Comparison of ENCODE assay signal across 8 cellular contexts in genomic region chr17:40399185-40399584, GRCh38. TPM values are rescaled to one million over a fixed set of nuclear protein-coding genes. Genes with fewer than 3 reads are reported as not detected.
A peak's percentile ranks its signal among the peaks of the same experiment; 100 is the strongest.
DNase-seq lines count a peak whose midpoint lies in the region; ATAC-seq and TF ChIP-seq lines count a peak whose summit lies in the region.

No MANE protein-coding gene starts in this region.

- no peak overlapping the region for H3K27ac Mint-ChIP-seq in activated naive CD4-positive, alpha-beta T cell treated with anti-CD3 and anti-CD28 coated beads, Interleukin-2, amount 50 U/mL, for 72 hours

- TF ChIP-seq POLR2A in testis (IDR thresholded peaks at IDR 0.05), result no peak

- H3K9me3 Mint-ChIP-seq in activated naive CD4-positive, alpha-beta T cell treated with anti-CD3 and anti-CD28 coated beads, Interleukin-2, amount 50 U/mL, for 72 hours, result no peaks in the 10 kb centered on the region

- intact Hi-C loops in ascending aorta (cut with DNase I) (loop anchor here (1.0 to 5.0 kb wide), 3 partner anchors 38 to 134 kb away; no protein-coding TSS in a partner anchor), testis (cut with DNase I; ENCODE audit: low total_unique reads) (no loop called here)

- H3K27me3 ChIP-seq in ascending aorta, result no peaks in the 10 kb centered on the region
- H3K27me3 ChIP-seq in testis, result no peaks in the 10 kb centered on the region

- H3K36me3 ChIP-seq in ascending aorta (no peaks in the 10 kb centered on the region), testis (ENCODE audit: low read depth, missing control alignments) (no peaks in the 10 kb centered on the region)

- DNase-seq in activated naive CD4-positive, alpha-beta T cell treated with anti-CD3 and anti-CD28 coated beads, Interleukin-2, amount 50 U/mL, for 72 hours (ENCODE audit: low spot score in 2 of 2), result no peak
- DNase-seq in activated naive CD4-positive, alpha-beta T cell (lab: John Stamatoyannopoulos, UW), result no peak
- peak; percentile 37 for DNase-seq in NCI-H2029 (lab: John Stamatoyannopoulos, UW)
- DNase-seq in ascending aorta (ENCODE audit: low spot score in 2 of 2), result no peak
- DNase-seq in iPS-NIHi11 (ENCODE audit: low spot score), result peak; percentile 46
- DNase-seq in testis, result no peak
- DNase-seq in amygdala (lab: John Stamatoyannopoulos, UW), result no peak

- H3K36me3 Mint-ChIP-seq in activated naive CD4-positive, alpha-beta T cell treated with anti-CD3 and anti-CD28 coated beads, Interleukin-2, amount 50 U/mL, for 72 hours, result peaks cover 43 to 67% of the 10 kb centered on the region in 2 donors

- H3K9me3 ChIP-seq in ascending aorta, result no peaks in the 10 kb centered on the region
- no peaks in the 10 kb centered on the region for H3K9me3 ChIP-seq in testis

- H3K4me1 ChIP-seq in ascending aorta, result no peaks in the 10 kb centered on the region
- H3K4me1 ChIP-seq in testis, result no peaks in the 10 kb centered on the region

- no peak overlapping the region for H3K4me3 ChIP-seq in ascending aorta
- H3K4me3 ChIP-seq in testis, result no peak overlapping the region

- H3K27ac ChIP-seq in ascending aorta, result no peak overlapping the region
- H3K27ac ChIP-seq in testis, result no peak overlapping the region

- peak; percentile 44 to 51 for ATAC-seq in activated naive CD4-positive, alpha-beta T cell treated with anti-CD3 and anti-CD28 coated beads, Interleukin-2, amount 50 U/mL, for 72 hours
- no peak for ATAC-seq in HG03342 (IDR thresholded peaks at IDR 0.05; ENCODE audit: unreplicated experiment)

- WGBS in testis, 2 donors, result 54 to 59% methylated on average over 4 of the region's 4 CpGs

- TF ChIP-seq CTCF in ascending aorta (IDR thresholded peaks at IDR 0.05) (peak; percentile 41 to 55 (median 43)), testis (IDR thresholded peaks at IDR 0.05) (peak; percentile 14 to 69 (median 31))

RNA-seq across cellular contexts. Expression of gene TOP2A, which starts 18.5 kb away (rescaled TPM):
- 100 to 1,000 TPM; 283 to 508 TPM for total RNA-seq in activated naive CD4-positive, alpha-beta T cell treated with anti-CD3 and anti-CD28 coated beads, Interleukin-2, amount 50 U/mL, for 72 hours
- total RNA-seq in ascending aorta, result 0.11 TPM
- 10 to 100 TPM; 65.0 to 94.9 TPM for total RNA-seq in testis
- polyA plus RNA-seq in testis (ENCODE audit: insufficient read depth, low read depth, low replicate concordance), result 75.3 TPM

RNA-seq across cellular contexts. Expression of gene GJD3, which starts 34.6 kb away (rescaled TPM):
- total RNA-seq in activated naive CD4-positive, alpha-beta T cell treated with anti-CD3 and anti-CD28 coated beads, Interleukin-2, amount 50 U/mL, for 72 hours, result not detected
- total RNA-seq in ascending aorta (not detected), testis (1 to 10 TPM; 2.1 to 2.6 TPM)
- not detected for polyA plus RNA-seq in testis (ENCODE audit: insufficient read depth, low read depth, low replicate concordance)

RNA-seq across cellular contexts. Expression of gene IGFBP4, which starts 44.1 kb away (rescaled TPM):
- 10 to 100 TPM in 1 of 2 donors, 1 to 10 TPM in 1; 8.4 to 85.1 TPM for total RNA-seq in activated naive CD4-positive, alpha-beta T cell treated with anti-CD3 and anti-CD28 coated beads, Interleukin-2, amount 50 U/mL, for 72 hours
- total RNA-seq in ascending aorta, result 1,295 TPM
- total RNA-seq in testis, result 10 to 100 TPM; 67.9 to 76.7 TPM
- polyA plus RNA-seq in testis (ENCODE audit: insufficient read depth, low read depth, low replicate concordance), result 317 TPM

Comparison
In these comparisons a context has a peak if more than half of its experiments do, and no peak if none do; other contexts are left out.
1. DNase-seq: peak in NCI-H2029 (single experiment) and iPS-NIHi11 (single experiment); none in activated naive CD4-positive, alpha-beta T cell treated with anti-CD3 and anti-CD28 coated beads, Interleukin-2, amount 50 U/mL, for 72 hours (0 of 2), activated naive CD4-positive, alpha-beta T cell (0 of 4), ascending aorta (0 of 2), testis (single experiment) and amygdala (0 of 56).
2. RNA of gene TOP2A, which starts 18.5 kb away (total RNA-seq): 283 to 508 TPM in activated naive CD4-positive, alpha-beta T cell treated with anti-CD3 and anti-CD28 coated beads, Interleukin-2, amount 50 U/mL, for 72 hours and 65.0 to 94.9 TPM in testis; 0.11 TPM in ascending aorta (single experiment); every median in the first group is over 10 times any median in the second.
3. RNA of gene IGFBP4, which starts 44.1 kb away (total RNA-seq): 1,295 TPM in ascending aorta (single experiment); 8.4 to 85.1 TPM in activated naive CD4-positive, alpha-beta T cell treated with anti-CD3 and anti-CD28 coated beads, Interleukin-2, amount 50 U/mL, for 72 hours and 67.9 to 76.7 TPM in testis; every median in the first group is over 10 times any median in the second.